Comparison of ENCODE assay signal across 13 cellular contexts in genomic region chr10:23325132-23325531, GRCh38. TPM values are rescaled to one million over a fixed set of nuclear protein-coding genes. Genes with fewer than 3 reads are reported as not detected.
A peak's percentile ranks its signal among the peaks of the same experiment; 100 is the strongest.
DNase-seq lines count a peak whose midpoint lies in the region; ATAC-seq and TF ChIP-seq lines count a peak whose summit lies in the region.
"Had no signal": no experiment of that assay in that cellular context is flagged by ENCODE, and none has a peak within 500 bp of the region (broad histone marks: within the 10 kb centered on the region; RNA-seq: fewer than 3 reads in every experiment).

No MANE protein-coding gene starts in this region.

- H3K79me2 ChIP-seq in Karpas-422 (ENCODE audit: low read length): no peaks in the 10 kb centered on the region

- in situ Hi-C loops in GM13976 (cut with MboI; ENCODE audit: low sequenced_read_pairs, unreplicated experiment): no loop called here

- ATAC-seq in GM19351 (IDR thresholded peaks at IDR 0.05; ENCODE audit: unreplicated experiment) (peak; percentile 93), HG02973 (IDR thresholded peaks at IDR 0.05; ENCODE audit: unreplicated experiment) (peak; percentile 72)
- ATAC-seq: WTC11 had no signal

- H3K4me2 ChIP-seq in Karpas-422 (ENCODE audit: low read depth, low read length, poor library complexity, severe bottlenecking): no peak overlapping the region

- H3K9me2 ChIP-seq in Karpas-422 (replicated peaks; ENCODE audit: insufficient read depth, low read length): no peaks in the 10 kb centered on the region

- H3K36me3 ChIP-seq in Karpas-422 (ENCODE audit: insufficient read depth, low read length): no peaks in the 10 kb centered on the region

- DNase-seq in GM13976 (ENCODE audit: low spot score) (no peak), choroid plexus epithelial cell (ENCODE audit: low read depth) (peak; percentile 13), Karpas-422 (no peak), NCI-H345 (lab: John Stamatoyannopoulos, UW) (no peak), foreskin melanocyte (no peak)
- DNase-seq in stimulated activated CD4-positive, alpha-beta T cell treated with anti-CD3 and anti-CD28 coated beads, Interleukin-15, amount 100 ng/mL, for 24 hours: no peak
- DNase-seq: NCI-H1048 had no signal

- H3K4me3 ChIP-seq in choroid plexus epithelial cell (ENCODE audit: low read depth, low read length) (no peak overlapping the region), Karpas-422 (ENCODE audit: low read length) (no peak overlapping the region)
- H3K4me3 ChIP-seq: lung had no signal

- H4K20me1 ChIP-seq in Karpas-422 (ENCODE audit: insufficient read depth, low read depth, low read length): no peaks in the 10 kb centered on the region

- no peaks in the 10 kb centered on the region for H3K27me3 ChIP-seq in Karpas-422 (ENCODE audit: low read length)

- no peak overlapping the region for H3K9ac ChIP-seq in Karpas-422 (ENCODE audit: low read length)

- H3K9me3 ChIP-seq in Karpas-422 (ENCODE audit: low read length): no peaks in the 10 kb centered on the region

- H2AFZ ChIP-seq in Karpas-422 (ENCODE audit: low read length): no peak overlapping the region

- TF ChIP-seq CTCF in GM13976 (IDR thresholded peaks at IDR 0.05; ENCODE audit: borderline replicate concordance, control extremely low read depth, extremely low read depth, insufficient read depth, missing control alignments) (peak; percentile 17), choroid plexus epithelial cell (conservative IDR thresholded peaks at IDR 0.05; ENCODE audit: low read depth, low read length) (peak; percentile 21)

- no peak overlapping the region for H3K27ac ChIP-seq in Karpas-422 (ENCODE audit: low read length)

- H3K4me1 ChIP-seq in Karpas-422 (ENCODE audit: low read length): no peaks in the 10 kb centered on the region

RNA-seq across cellular contexts. Expression of gene C10orf67, which starts 19.5 kb away (rescaled TPM):
- not detected in 2 replicates for total RNA-seq in Karpas-422 (2014; rRNA removed; shearing (Covaris generic); ENCODE audit: low replicate concordance)
- total RNA-seq: Daoy, OCI-LY7, WTC11 had no signal
